In genomic region chr15:88465633-88466219, GRCh38 we compare ENCODE assay signal across 1 cellular context.
A peak's percentile ranks its signal among the peaks of the same experiment; 100 is the strongest.
TF ChIP-seq lines count a peak whose summit lies in the region.

No MANE protein-coding gene starts in this region.

TF ChIP-seq in HepG2, 621 proteins besides CTCF, POLR2A, EP300 and RAD21 (continued from another document and continues in another):
- TF ChIP-seq AHDC1 (CRISPR knock-in tag; IDR thresholded peaks at IDR 0.05; ENCODE audit: borderline replicate concordance) (peak; percentile 81; the same call in 1 of the 2 replicates), SPEN (CRISPR knock-in tag; IDR thresholded peaks at IDR 0.05; ENCODE audit: low read depth) (peak; percentile 79; the same call in 1 of the 2 replicates), GMEB1 (CRISPR knock-in tag; IDR thresholded peaks at IDR 0.05; ENCODE audit: borderline replicate concordance) (peak; percentile 25; the same call in 1 of the 2 replicates), ZNF670 (CRISPR knock-in tag; IDR thresholded peaks at IDR 0.05; ENCODE audit: borderline replicate concordance) (no peak), ZNF792 (CRISPR knock-in tag; IDR thresholded peaks at IDR 0.05) (no peak), ATF4 (CRISPR knock-in tag; IDR thresholded peaks at IDR 0.05) (peak in 1 of 2 experiments; percentile 30; a peak in 1 of 4 replicates), KDM5A (IDR thresholded peaks at IDR 0.05; ENCODE audit: borderline replicate concordance, low read length) (no peak), SSRP1 (CRISPR knock-in tag; IDR thresholded peaks at IDR 0.05) (no peak), RCOR2 (CRISPR knock-in tag; IDR thresholded peaks at IDR 0.05) (peak; percentile 60; the same call in 1 of the 2 replicates), ZBED4 (CRISPR knock-in tag; IDR thresholded peaks at IDR 0.05; ENCODE audit: borderline replicate concordance) (no peak), RFXANK (CRISPR knock-in tag; IDR thresholded peaks at IDR 0.05) (no peak), CENPBD1 (CRISPR knock-in tag; IDR thresholded peaks at IDR 0.05; ENCODE audit: borderline replicate concordance, low read depth) (no peak), PRDM4 (CRISPR knock-in tag; IDR thresholded peaks at IDR 0.05; ENCODE audit: borderline replicate concordance) (no peak), PAF1 (CRISPR knock-in tag; IDR thresholded peaks at IDR 0.05) (no peak), PBX2 (CRISPR knock-in tag; IDR thresholded peaks at IDR 0.05) (no peak), MLLT10 (CRISPR knock-in tag; IDR thresholded peaks at IDR 0.05) (no peak), POLR2AphosphoS2 (IDR thresholded peaks at IDR 0.05; ENCODE audit: low read depth, low read length) (no peak), HNRNPL (IDR thresholded peaks at IDR 0.05; ENCODE audit: low read depth, low read length) (no peak), ZNF580 (CRISPR knock-in tag; IDR thresholded peaks at IDR 0.05; ENCODE audit: borderline replicate concordance, low read depth) (0 out of 2 replicates have a peak, but pooled peaks have one; percentile 36), CSRNP2 (CRISPR knock-in tag; conservative IDR thresholded peaks at IDR 0.05; ENCODE audit: low read depth) (no peak), CAMTA2 (CRISPR knock-in tag; IDR thresholded peaks at IDR 0.05; ENCODE audit: borderline replicate concordance) (no peak), ZNF484 (CRISPR knock-in tag; IDR thresholded peaks at IDR 0.05; ENCODE audit: borderline replicate concordance, low read depth) (no peak), ZSCAN21 (CRISPR knock-in tag; IDR thresholded peaks at IDR 0.05; ENCODE audit: borderline replicate concordance) (no peak), ZNF710 (CRISPR knock-in tag; IDR thresholded peaks at IDR 0.05; ENCODE audit: borderline replicate concordance) (peak; percentile 72; the same call in 1 of the 2 replicates), KAT8 (CRISPR knock-in tag; IDR thresholded peaks at IDR 0.05) (peak; percentile 72), TRAFD1 (CRISPR knock-in tag; IDR thresholded peaks at IDR 0.05; ENCODE audit: borderline replicate concordance) (no peak), ZNF816 (CRISPR knock-in tag; IDR thresholded peaks at IDR 0.05; ENCODE audit: borderline replicate concordance) (no peak), NR1H2 (CRISPR knock-in tag; IDR thresholded peaks at IDR 0.05; ENCODE audit: borderline replicate concordance, low read depth) (no peak), GATAD2A (CRISPR knock-in tag; IDR thresholded peaks at IDR 0.05) (peak; percentile 88), ZNF747 (CRISPR knock-in tag; IDR thresholded peaks at IDR 0.05; ENCODE audit: borderline replicate concordance) (no peak), MZF1 (CRISPR knock-in tag; IDR thresholded peaks at IDR 0.05; ENCODE audit: borderline replicate concordance) (no peak), ZNF737 (CRISPR knock-in tag; IDR thresholded peaks at IDR 0.05; ENCODE audit: borderline replicate concordance) (no peak), ZNF564 (CRISPR knock-in tag; IDR thresholded peaks at IDR 0.05) (peak; percentile 50; the same call in 1 of the 2 replicates), CEBPG (CRISPR knock-in tag; IDR thresholded peaks at IDR 0.05) (peak; percentile 97)
